ENCODE assay signal across 8 cellular contexts in the genomic region with DNA sequence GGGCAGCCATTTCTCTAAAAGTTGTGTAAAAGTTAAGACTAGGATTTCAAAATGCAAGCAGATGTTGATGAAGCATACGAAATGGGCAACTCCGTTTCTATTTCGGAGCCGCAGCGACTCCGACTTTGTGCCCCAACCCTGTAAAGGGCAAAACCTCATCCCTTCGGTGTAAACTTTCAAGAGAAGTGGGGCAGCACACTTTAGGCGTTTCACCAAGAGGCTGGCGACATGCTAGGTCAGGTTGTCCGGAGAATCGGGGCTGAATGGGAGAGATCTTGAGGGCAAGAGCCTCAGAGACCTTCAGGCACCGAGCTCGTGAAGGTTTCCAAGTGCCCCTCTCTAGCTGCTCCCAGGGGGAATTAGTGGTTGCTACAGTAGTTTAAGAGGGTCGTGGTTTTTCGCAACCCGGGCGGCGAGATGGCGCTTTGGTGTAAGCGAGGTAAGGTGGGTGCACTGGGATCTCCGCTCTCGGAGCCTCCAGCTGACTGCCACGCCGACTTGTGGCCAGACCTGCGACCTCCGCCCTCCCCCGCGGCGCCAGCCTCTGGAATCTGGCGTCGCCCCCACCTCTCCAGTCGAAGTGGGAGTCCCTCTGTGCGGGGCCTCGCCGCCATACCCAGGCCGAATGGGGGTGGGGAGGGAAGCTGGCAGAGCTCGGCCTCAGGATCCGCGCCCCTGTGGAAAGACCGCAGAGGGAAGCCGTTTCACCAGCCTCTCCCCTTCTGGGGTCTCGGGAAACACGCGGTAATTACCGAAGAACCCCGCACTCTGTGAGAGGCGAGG. TPM values are rescaled to one million over a fixed set of nuclear protein-coding genes. Genes with fewer than 3 reads are reported as not detected.
A peak's percentile ranks its signal among the peaks of the same experiment; 100 is the strongest.
DNase-seq lines count a peak whose midpoint lies in the region; ATAC-seq, FAIRE-seq and TF ChIP-seq lines count a peak whose summit lies in the region.

No MANE protein-coding gene starts in this region.

- peaks cover 32% of the 10 kb centered on the region for H3K79me2 ChIP-seq in HepG2 (ENCODE audit: insufficient read depth, low read length)

- peak; percentile 75 for ATAC-seq in HepG2

- TF ChIP-seq CTCF in NB4 (IDR thresholded peaks at IDR 0.05; ENCODE audit: low read depth, low read length) (peak; percentile 11), choroid plexus epithelial cell (conservative IDR thresholded peaks at IDR 0.05; ENCODE audit: low read depth, low read length) (peak; percentile 18), HepG2 (CRISPR knock-in tag; IDR thresholded peaks at IDR 0.05) (peak; percentile 89)

- 0% methylated on average over 30 of the region's 47 CpGs for WGBS in HepG2 (ENCODE audit: low lambda C conversion rate)

- H3K4me3 ChIP-seq in HAP-1 (peak overlapping the region; percentile 99), NB4 (ENCODE audit: low read depth, low read length) (peak overlapping the region; percentile 77), choroid plexus epithelial cell (ENCODE audit: low read depth, low read length) (peak overlapping the region; percentile 97), HepG2 (replicated peaks in 1 of 3; ENCODE audit: insufficient read depth in 1 of 3, low read depth in 2 of 3, low read length in 3 of 3) (peak overlapping the region; percentile 74 to 93 (median 92))

- peaks cover 26% of the 10 kb centered on the region for H3K4me1 ChIP-seq in HAP-1
- peaks cover 59% of the 10 kb centered on the region for H3K4me1 ChIP-seq in HepG2 (ENCODE audit: insufficient read depth, low read length)

- TF ChIP-seq POLR2A in NB4 (IDR thresholded peaks at IDR 0.05; ENCODE audit: extremely low read depth, insufficient read length) (no peak), HepG2 (IDR thresholded peaks at IDR 0.05; ENCODE audit: insufficient read depth in 1 of 2, low read depth in 2 of 2, low read length in 2 of 2) (peak; percentile 76 to 88)

- in situ Hi-C loops in G401 (cut with HindIII; ENCODE audit: low sequenced_read_pairs): no loop called here
- in situ Hi-C loops in HAP-1 (cut with MboI; ENCODE audit: low sequenced_read_pairs): no loop called here
- in situ Hi-C loops in HepG2 (cut with HindIII; ENCODE audit: extremely low pct_ligation_motif_present, low pct_unique_long_range_greater_than_20kb): no loop called here

- H3K9me3 ChIP-seq in HAP-1 (no peaks in the 10 kb centered on the region), HepG2 (ENCODE audit: low read length) (no peaks in the 10 kb centered on the region)

- peak; percentile 84 for TF ChIP-seq RAD21 in HepG2 (CRISPR knock-in tag; IDR thresholded peaks at IDR 0.05)

- BruUV-seq in HepG2 (replicated peaks; lab: Mats Ljungman, UMichigan): TSS peak; percentile 75

- intact Hi-C loops in HepG2 (cut with micrococcal nuclease; ENCODE audit: unreplicated experiment): loop anchor here (1.0 to 2.0 kb wide), 4 partner anchors 8 to 36 kb away; a partner anchor contains a TSS

- CTCF ChIA-PET in HepG2 (lab: Yijun Ruan, JAX; ENCODE audit: low intra/inter-chr PET ratio, low total read pairs): interaction anchor here (1.3 to 5.6 kb wide), 6 partner anchors 9 to 37 kb away, joined by 3 to 39 read pairs (median 8); a partner anchor contains a TSS

- POLR2A ChIA-PET in HepG2 (lab: Yijun Ruan, JAX): interaction anchor here (0.6 to 24.3 kb wide), 31 partner anchors 6 to 265 kb away, joined by 3 to 2487 read pairs (median 8); a partner anchor contains a TSS

- H2AFZ ChIP-seq in HepG2 (ENCODE audit: low read length): no peak overlapping the region

- H3K36me3 ChIP-seq in HAP-1 (replicated peaks) (peaks cover 14% of the 10 kb centered on the region), HepG2 (replicated peaks in 1 of 2; ENCODE audit: control insufficient read depth in 1 of 2, insufficient read depth in 2 of 2, low read length in 2 of 2) (peaks cover 5 to 8% of the 10 kb centered on the region in 2 experiments; a peak in 3 of 5 replicates)

- H4K20me1 ChIP-seq in HepG2 (ENCODE audit: insufficient read depth, low read length): no peaks in the 10 kb centered on the region

- TF ChIP-seq EP300 in HepG2 (IDR thresholded peaks at IDR 0.05; ENCODE audit: low read depth in 2 of 2, low read length in 2 of 2) (no peak), HepG2 (CRISPR knock-in tag; IDR thresholded peaks at IDR 0.05; ENCODE audit: borderline replicate concordance) (no peak; the same call in 1 of the 2 replicates)

- FAIRE-seq in HepG2 (lab: Jason Lieb, UNC): peak; percentile 78

- H3K27me3 ChIP-seq in HAP-1 (ENCODE audit: low read depth) (no peaks in the 10 kb centered on the region), HepG2 (ENCODE audit: control insufficient read depth in 1 of 2, insufficient read depth in 2 of 2, low read length in 2 of 2) (no peaks in the 10 kb centered on the region; a peak in 1 of 5 replicates)

- DNase-seq in G401 (ENCODE audit: low spot score) (peak; percentile 68), HAP-1 (ENCODE audit: low spot score in 2 of 2) (peak; percentile 40 to 78), NB4 (ENCODE audit: low read depth) (peak; percentile 85), choroid plexus epithelial cell (ENCODE audit: low read depth) (peak; percentile 74), HepG2 (ENCODE audit: low spot score) (peak; percentile 90), GOT3 (lab: John Stamatoyannopoulos, UW) (no peak)
- peak; percentile 31 for DNase-seq in activated CD4-positive, CD25-positive, alpha-beta regulatory T cell treated with anti-CD3 and anti-CD28 coated beads, Interleukin-2, amount 50 U/mL, for 16 hours (ENCODE audit: low read depth, low spot score)
- peak; percentile 29 to 37 for DNase-seq in stimulated activated CD4-positive, alpha-beta T cell treated with anti-CD3 and anti-CD28 coated beads, Interleukin-4, amount 100 ng/mL, for 48 hours (ENCODE audit: low read depth in 2 of 2)

- H3K27ac ChIP-seq in HepG2 (ENCODE audit: extremely low read length, insufficient read depth, low read length): peak overlapping the region; percentile 98

- peak overlapping the region; percentile 100 for H3K9ac ChIP-seq in HepG2 (ENCODE audit: insufficient read depth, low read depth, low read length)

- peak overlapping the region; percentile 86 for H3K4me2 ChIP-seq in HepG2 (ENCODE audit: low read depth, low read length)

RNA-seq across cellular contexts. Expression of a gene that starts 1.0 kb away (rescaled TPM):
- total RNA-seq in G401 (2014; rRNA removed; shearing (Covaris generic)): 16.6 and 18.8 TPM in 2 replicates
- total RNA-seq in HepG2 (2016; rRNA removed; fragmentation: Illumina TruSeq; extraction: Trizol): 27.1 and 30.8 TPM in 2 replicates
- 22.3 and 23.3 TPM in 2 replicates for total RNA-seq in HepG2 (2016; cell fraction: cytosol; rRNA removed; fragmentation: Illumina TruSeq; extraction: Trizol; ENCODE audit: low read depth)
- 26.7 and 27.9 TPM in 2 replicates for total RNA-seq in HepG2 (2016; cell fraction: insoluble cytoplasmic fraction; rRNA removed; fragmentation: Illumina TruSeq; extraction: Trizol)
- 25.8 and 28.7 TPM in 2 replicates for total RNA-seq in HepG2 (2016; cell fraction: membrane; rRNA removed; fragmentation: Illumina TruSeq; extraction: Trizol)
- 13.7 and 16.4 TPM in 2 replicates for total RNA-seq in HepG2 (2016; cell fraction: nucleus; rRNA removed; fragmentation: Illumina TruSeq; extraction: Trizol)
- 31.8 and 32.4 TPM in 2 replicates for polyA plus RNA-seq in HepG2 (2011; rRNA removed)
- polyA plus RNA-seq in HepG2 (2011; cell fraction: cytosol; rRNA removed): 32.2 and 44.9 TPM in 2 replicates
- 22.5 and 27.3 TPM in 2 replicates for polyA plus RNA-seq in HepG2 (2011; cell fraction: nucleus; rRNA removed)
- 22.2 and 24.9 TPM in 2 replicates for polyA plus RNA-seq in HepG2 (2012)
- polyA plus RNA-seq in HepG2 (2016; cell fraction: cytosol; fragmentation: Illumina TruSeq; extraction: Trizol; ENCODE audit: low read depth): 14.6 and 18.5 TPM in 2 replicates
- polyA plus RNA-seq in HepG2 (2016; cell fraction: insoluble cytoplasmic fraction; fragmentation: Illumina TruSeq; extraction: Trizol; ENCODE audit: low read depth): 35.4 and 36.8 TPM in 2 replicates
- polyA plus RNA-seq in HepG2 (2016; cell fraction: membrane; fragmentation: Illumina TruSeq; extraction: Trizol; ENCODE audit: low read depth): 19.7 and 26.6 TPM in 2 replicates
- 36.3 and 37.9 TPM in 2 replicates for polyA plus RNA-seq in HepG2 (2016; cell fraction: nucleus; fragmentation: Illumina TruSeq; extraction: Trizol; ENCODE audit: insufficient read depth, low read depth)
- polyA minus RNA-seq in HepG2 (2011; rRNA and poly(A)+ RNA removed; ENCODE audit: low replicate concordance): 9.1 and 26.8 TPM in 2 replicates
- polyA minus RNA-seq in HepG2 (2011; cell fraction: cytosol; rRNA and poly(A)+ RNA removed): 17.8 and 20.5 TPM in 2 replicates
- polyA minus RNA-seq in HepG2 (2011; cell fraction: nucleus; rRNA and poly(A)+ RNA removed): 12.4 and 13.2 TPM in 2 replicates

RNA-seq across cellular contexts. Expression of a gene that starts 12.4 kb away (rescaled TPM):
- total RNA-seq in G401 (2014; rRNA removed; shearing (Covaris generic)): 24.1 and 26.3 TPM in 2 replicates
- 10.5 and 14.8 TPM in 2 replicates for total RNA-seq in HepG2 (2016; rRNA removed; fragmentation: Illumina TruSeq; extraction: Trizol)
- total RNA-seq in HepG2 (2016; cell fraction: cytosol; rRNA removed; fragmentation: Illumina TruSeq; extraction: Trizol; ENCODE audit: low read depth): 2.7 and 3.3 TPM in 2 replicates
- total RNA-seq in HepG2 (2016; cell fraction: insoluble cytoplasmic fraction; rRNA removed; fragmentation: Illumina TruSeq; extraction: Trizol): 11.7 and 13.0 TPM in 2 replicates
- 8.9 and 9.5 TPM in 2 replicates for total RNA-seq in HepG2 (2016; cell fraction: membrane; rRNA removed; fragmentation: Illumina TruSeq; extraction: Trizol)
- 13.8 and 14.0 TPM in 2 replicates for total RNA-seq in HepG2 (2016; cell fraction: nucleus; rRNA removed; fragmentation: Illumina TruSeq; extraction: Trizol)
- polyA plus RNA-seq in HepG2 (2011; rRNA removed): 16.3 and 16.6 TPM in 2 replicates
- 13.7 and 14.0 TPM in 2 replicates for polyA plus RNA-seq in HepG2 (2011; cell fraction: cytosol; rRNA removed)
- 34.1 and 37.3 TPM in 2 replicates for polyA plus RNA-seq in HepG2 (2011; cell fraction: nucleus; rRNA removed)
- 17.5 and 20.8 TPM in 2 replicates for polyA plus RNA-seq in HepG2 (2012)
- polyA plus RNA-seq in HepG2 (2016; cell fraction: cytosol; fragmentation: Illumina TruSeq; extraction: Trizol; ENCODE audit: low read depth): 2.7 and 3.3 TPM in 2 replicates
- 36.1 and 41.5 TPM in 2 replicates for polyA plus RNA-seq in HepG2 (2016; cell fraction: insoluble cytoplasmic fraction; fragmentation: Illumina TruSeq; extraction: Trizol; ENCODE audit: low read depth)
- 10.3 and 12.9 TPM in 2 replicates for polyA plus RNA-seq in HepG2 (2016; cell fraction: membrane; fragmentation: Illumina TruSeq; extraction: Trizol; ENCODE audit: low read depth)
- 51.0 and 51.8 TPM in 2 replicates for polyA plus RNA-seq in HepG2 (2016; cell fraction: nucleus; fragmentation: Illumina TruSeq; extraction: Trizol; ENCODE audit: insufficient read depth, low read depth)
- polyA minus RNA-seq in HepG2 (2011; rRNA and poly(A)+ RNA removed; ENCODE audit: low replicate concordance): 8.8 and 11.0 TPM in 2 replicates
- 10.7 and 11.5 TPM in 2 replicates for polyA minus RNA-seq in HepG2 (2011; cell fraction: cytosol; rRNA and poly(A)+ RNA removed)
- 17.1 and 27.5 TPM in 2 replicates for polyA minus RNA-seq in HepG2 (2011; cell fraction: nucleus; rRNA and poly(A)+ RNA removed)

RNA-seq across cellular contexts. Expression of a gene that starts 25.2 kb away (rescaled TPM):
- 0.49 and 6.1 TPM in 2 replicates for total RNA-seq in G401 (2014; rRNA removed; shearing (Covaris generic))
- 8.8 and 16.1 TPM in 2 replicates for total RNA-seq in HepG2 (2016; rRNA removed; fragmentation: Illumina TruSeq; extraction: Trizol)
- 8.0 and 13.0 TPM in 2 replicates for total RNA-seq in HepG2 (2016; cell fraction: cytosol; rRNA removed; fragmentation: Illumina TruSeq; extraction: Trizol; ENCODE audit: low read depth)
- 9.5 and 14.6 TPM in 2 replicates for total RNA-seq in HepG2 (2016; cell fraction: insoluble cytoplasmic fraction; rRNA removed; fragmentation: Illumina TruSeq; extraction: Trizol)
- 12.4 and 18.3 TPM in 2 replicates for total RNA-seq in HepG2 (2016; cell fraction: membrane; rRNA removed; fragmentation: Illumina TruSeq; extraction: Trizol)
- 15.2 and 17.1 TPM in 2 replicates for total RNA-seq in HepG2 (2016; cell fraction: nucleus; rRNA removed; fragmentation: Illumina TruSeq; extraction: Trizol)
- polyA plus RNA-seq in HepG2 (2011; rRNA removed): 26.9 and 34.1 TPM in 2 replicates
- polyA plus RNA-seq in HepG2 (2011; cell fraction: cytosol; rRNA removed): 12.2 and 17.4 TPM in 2 replicates
- polyA plus RNA-seq in HepG2 (2011; cell fraction: nucleus; rRNA removed): 71.5 and 77.5 TPM in 2 replicates
- 16.9 and 20.5 TPM in 2 replicates for polyA plus RNA-seq in HepG2 (2012)
- polyA plus RNA-seq in HepG2 (2016; cell fraction: cytosol; fragmentation: Illumina TruSeq; extraction: Trizol; ENCODE audit: low read depth): 9.2 and 14.3 TPM in 2 replicates
- 9.9 and 13.7 TPM in 2 replicates for polyA plus RNA-seq in HepG2 (2016; cell fraction: insoluble cytoplasmic fraction; fragmentation: Illumina TruSeq; extraction: Trizol; ENCODE audit: low read depth)
- polyA plus RNA-seq in HepG2 (2016; cell fraction: membrane; fragmentation: Illumina TruSeq; extraction: Trizol; ENCODE audit: low read depth): 10.5 and 15.2 TPM in 2 replicates
- 36.2 and 39.6 TPM in 2 replicates for polyA plus RNA-seq in HepG2 (2016; cell fraction: nucleus; fragmentation: Illumina TruSeq; extraction: Trizol; ENCODE audit: insufficient read depth, low read depth)
- polyA minus RNA-seq in HepG2 (2011; rRNA and poly(A)+ RNA removed; ENCODE audit: low replicate concordance): 6.9 and 21.9 TPM in 2 replicates
- polyA minus RNA-seq in HepG2 (2011; cell fraction: cytosol; rRNA and poly(A)+ RNA removed): 8.3 and 8.4 TPM in 2 replicates
- 26.9 and 36.2 TPM in 2 replicates for polyA minus RNA-seq in HepG2 (2011; cell fraction: nucleus; rRNA and poly(A)+ RNA removed)

RNA-seq across cellular contexts. Expression of a gene that starts 28.4 kb away (rescaled TPM):
- total RNA-seq in G401 (2014; rRNA removed; shearing (Covaris generic)): 29.2 and 86.2 TPM in 2 replicates
- total RNA-seq in HepG2 (2016; rRNA removed; fragmentation: Illumina TruSeq; extraction: Trizol): 5.5 and 11.3 TPM in 2 replicates
- total RNA-seq in HepG2 (2016; cell fraction: cytosol; rRNA removed; fragmentation: Illumina TruSeq; extraction: Trizol; ENCODE audit: low read depth): 5.6 and 8.7 TPM in 2 replicates
- 6.2 and 9.4 TPM in 2 replicates for total RNA-seq in HepG2 (2016; cell fraction: insoluble cytoplasmic fraction; rRNA removed; fragmentation: Illumina TruSeq; extraction: Trizol)
- 23.5 and 28.9 TPM in 2 replicates for total RNA-seq in HepG2 (2016; cell fraction: membrane; rRNA removed; fragmentation: Illumina TruSeq; extraction: Trizol)
- 4.2 and 4.3 TPM in 2 replicates for total RNA-seq in HepG2 (2016; cell fraction: nucleus; rRNA removed; fragmentation: Illumina TruSeq; extraction: Trizol)
- polyA plus RNA-seq in HepG2 (2011; rRNA removed): 39.1 and 46.1 TPM in 2 replicates
- 28.6 and 40.9 TPM in 2 replicates for polyA plus RNA-seq in HepG2 (2011; cell fraction: cytosol; rRNA removed)
- polyA plus RNA-seq in HepG2 (2011; cell fraction: nucleus; rRNA removed): 37.4 and 43.6 TPM in 2 replicates
- polyA plus RNA-seq in HepG2 (2012): 8.5 and 22.4 TPM in 2 replicates
- 17.4 and 19.5 TPM in 2 replicates for polyA plus RNA-seq in HepG2 (2016; cell fraction: cytosol; fragmentation: Illumina TruSeq; extraction: Trizol; ENCODE audit: low read depth)
- polyA plus RNA-seq in HepG2 (2016; cell fraction: insoluble cytoplasmic fraction; fragmentation: Illumina TruSeq; extraction: Trizol; ENCODE audit: low read depth): 14.0 and 24.9 TPM in 2 replicates
- polyA plus RNA-seq in HepG2 (2016; cell fraction: membrane; fragmentation: Illumina TruSeq; extraction: Trizol; ENCODE audit: low read depth): 30.5 and 46.5 TPM in 2 replicates
- polyA plus RNA-seq in HepG2 (2016; cell fraction: nucleus; fragmentation: Illumina TruSeq; extraction: Trizol; ENCODE audit: insufficient read depth, low read depth): 24.9 and 28.4 TPM in 2 replicates
- 68.8 and 256 TPM in 2 replicates for polyA minus RNA-seq in HepG2 (2011; rRNA and poly(A)+ RNA removed; ENCODE audit: low replicate concordance)
- polyA minus RNA-seq in HepG2 (2011; cell fraction: cytosol; rRNA and poly(A)+ RNA removed): 26.0 and 39.9 TPM in 2 replicates
- 13.4 and 15.7 TPM in 2 replicates for polyA minus RNA-seq in HepG2 (2011; cell fraction: nucleus; rRNA and poly(A)+ RNA removed)

Comparison
In these comparisons a context has a peak if more than half of its experiments do, and no peak if none do; other contexts are left out.
1. CTCF ChIP-seq: peak in every context shown above with its lines; median percentile 89 in HepG2; 18 in choroid plexus epithelial cell; 11 in NB4.